Comparison of ENCODE assay signal across 8 cellular contexts in genomic region chr12:123387508-123388217, GRCh38. TPM values are rescaled to one million over a fixed set of nuclear protein-coding genes. Genes with fewer than 3 reads are reported as not detected.
DNase-seq lines count a peak whose midpoint lies in the region; ATAC-seq, FAIRE-seq and TF ChIP-seq lines count a peak whose summit lies in the region.

No MANE protein-coding gene starts in this region.

- DNase-seq in right atrium auricular region (ENCODE audit: low spot score) (no peak), Right ventricle myocardium superior (no peak), GM12878 (ENCODE audit: low read depth, low spot score) (no peak), vagina (ENCODE audit: extremely low spot score in 2 of 2) (no peak), AG20443 (ENCODE audit: low spot score) (no peak), HEK293T (ENCODE audit: extremely low spot score) (no peak)
- DNase-seq in stimulated activated CD4-positive, alpha-beta T cell treated with anti-CD3 and anti-CD28 coated beads, Interleukin-12 subunit alpha, Interleukin-12 subunit beta, amount 100 ng/mL, for 4 hours = no peak

- BruUV-seq in GM12878 (replicated peaks; lab: Mats Ljungman, UMichigan) = no TSS peak

- FAIRE-seq in GM12878 (lab: Jason Lieb, UNC) = no peak

- H3K27ac ChIP-seq in right atrium auricular region = peak overlapping the region; percentile 92 to 97
- H3K27ac ChIP-seq in GM12878 (ENCODE audit: control insufficient read depth, insufficient read depth) = peak overlapping the region; percentile 66
- peak overlapping the region; percentile 75 for H3K27ac ChIP-seq in mesodermal cell (ENCODE audit: low read depth, low read length, severe bottlenecking)
- H3K27ac ChIP-seq in vagina = peak overlapping the region; percentile 74

- RAD21 ChIA-PET in GM12878 (lab: Charles Lee; ENCODE audit: unreplicated experiment) = interaction anchor here (1.0 to 1.8 kb wide), 6 partner anchors 22 to 54 kb away, joined by 3 to 11 read pairs (median 6); no protein-coding TSS in a partner anchor

- H3K27me3 ChIP-seq in right atrium auricular region (no peaks in the 10 kb centered on the region), GM12878 (replicated peaks in 1 of 2; ENCODE audit: control insufficient read depth in 2 of 2, insufficient read depth in 2 of 2, low read length in 1 of 2) (no peaks in the 10 kb centered on the region), vagina (no peaks in the 10 kb centered on the region)

- peaks cover 52% of the 10 kb centered on the region for H3K79me2 ChIP-seq in GM12878 (ENCODE audit: control insufficient read depth, insufficient read depth, low read length)

- ATAC-seq in Right ventricle myocardium superior (ENCODE audit: poor library complexity) (no peak), GM12878 (peak; percentile 4; the same call in 1 of the 3 replicates)

- no peak for TF ChIP-seq RAD21 in GM12878 (IDR thresholded peaks at IDR 0.05; ENCODE audit: insufficient read depth, low read depth, low read length)

- H3K9ac ChIP-seq in GM12878 (ENCODE audit: control insufficient read depth, insufficient read depth, low read length) = peak overlapping the region; percentile 64

- H3K9me3 ChIP-seq in right atrium auricular region (no peaks in the 10 kb centered on the region), GM12878 (replicated peaks; ENCODE audit: control insufficient read depth, insufficient read depth, low read length) (no peaks in the 10 kb centered on the region), mesodermal cell (ENCODE audit: control insufficient read depth, low read length) (no peaks in the 10 kb centered on the region), vagina (no peaks in the 10 kb centered on the region)

- peak overlapping the region; percentile 82 for H2AFZ ChIP-seq in GM12878 (ENCODE audit: control insufficient read depth, low read depth, low read length)

- in situ Hi-C loops in GM12878 (cut with MboI) = no loop called here

- no peak for TF ChIP-seq EP300 in GM12878 (IDR thresholded peaks at IDR 0.05; ENCODE audit: borderline replicate concordance in 1 of 2, control insufficient read depth in 1 of 2, low read depth in 2 of 2, low read length in 2 of 2)

- SMC1A ChIA-PET in GM12878 (lab: Charles Lee; ENCODE audit: uncharacterized antibody, unreplicated experiment) = interaction anchor here (1.0 to 3.6 kb wide), 11 partner anchors 16 to 194 kb away, joined by 3 to 12 read pairs (median 5); no protein-coding TSS in a partner anchor

- intact Hi-C loops in Right ventricle myocardium superior (cut with DNase I) (loop anchor here (10.0 kb wide), 1 partner anchor 147 kb away; the partner anchor contains the start of gene RILPL1), GM12878 (cut with micrococcal nuclease; ENCODE audit: unreplicated experiment) (loop anchor here (1.0 to 5.0 kb wide), 3 partner anchors 22 to 71 kb away; partner anchors contain the start of gene SNRNP35), vagina (cut with DNase I) (loop anchor here (10.0 kb wide), 1 partner anchor 123 kb away; no protein-coding TSS in a partner anchor)

- no peak for TF ChIP-seq CTCF in right atrium auricular region (IDR thresholded peaks at IDR 0.05)
- no peak for TF ChIP-seq CTCF in GM12878 (IDR thresholded peaks at IDR 0.05 in 2 of 3, conservative IDR thresholded peaks at IDR 0.05 in 1 of 3; ENCODE audit: control insufficient read depth in 2 of 3, extremely low read depth in 1 of 3, insufficient read depth in 1 of 3, low read depth in 3 of 3, low read length in 3 of 3)
- no peak for TF ChIP-seq CTCF in vagina (IDR thresholded peaks at IDR 0.05)

- peak overlapping the region; percentile 87 for H3K4me2 ChIP-seq in GM12878 (ENCODE audit: control insufficient read depth, insufficient read depth)

- H3K4me3 ChIP-seq in right atrium auricular region (peak overlapping the region in 1 of 2 donors; percentile 67), GM12878 (peak overlapping the region; percentile 98), mesodermal cell (ENCODE audit: extremely low read depth, insufficient read depth, low read length, poor library complexity, severe bottlenecking) (peak overlapping the region; percentile 36), vagina (peak overlapping the region; percentile 49 to 63)

- WGBS in GM12878 (ENCODE audit: insufficient coverage, insufficient replicate concordance, low lambda C conversion rate, missing lambda C conversion rate) = 47% methylated on average over 8 of the region's 8 CpGs
- 87 to 98% methylated on average over 3 to 6 of the region's 8 CpGs for WGBS in mesodermal cell (ENCODE audit: insufficient coverage in 2 of 2), 2 experiments

- no peak for TF ChIP-seq POLR2A in GM12878 (IDR thresholded peaks at IDR 0.05; ENCODE audit: low read depth, low read length)
- no peak for TF ChIP-seq POLR2A in vagina (IDR thresholded peaks at IDR 0.05)

- H4K20me1 ChIP-seq in GM12878 (ENCODE audit: control insufficient read depth, insufficient read depth) = no peaks in the 10 kb centered on the region

- CTCF ChIA-PET in GM12878 (lab: Yijun Ruan, JAX) (interaction anchor here (0.6 to 1.9 kb wide), 9 partner anchors 21 to 194 kb away, joined by 3 to 7 read pairs (median 3); partner anchors contain the start of gene SNRNP35), HEK293T (lab: Yijun Ruan, JAX) (interaction anchor here (0.9 kb wide), 1 partner anchor 34 kb away, joined by 3 read pairs; no protein-coding TSS in a partner anchor)

- peaks cover 0 to 45% of the 10 kb centered on the region in 2 donors for H3K4me1 ChIP-seq in right atrium auricular region
- peaks cover 20% of the 10 kb centered on the region for H3K4me1 ChIP-seq in GM12878 (ENCODE audit: control insufficient read depth, insufficient read depth, low read length)
- H3K4me1 ChIP-seq in mesodermal cell (ENCODE audit: control insufficient read depth, insufficient read depth, low read length, poor library complexity, severe bottlenecking) = peaks cover 17% of the 10 kb centered on the region
- peaks cover 61% of the 10 kb centered on the region for H3K4me1 ChIP-seq in vagina

- POLR2A ChIA-PET in GM12878 (lab: Charles Lee) = interaction anchor here (0.5 to 3.1 kb wide), 10 partner anchors 20 to 275 kb away, joined by 3 to 20 read pairs (median 4); partner anchors contain the start of gene SBNO1
- POLR2A ChIA-PET in HEK293T (lab: Yijun Ruan, JAX) = interaction anchor here (0.8 to 1.8 kb wide), 4 partner anchors 11 to 155 kb away, joined by 3 to 6 read pairs (median 4); partner anchors contain the start of genes MPHOSPH9, MTRFR, SBNO1 and SNRNP35

- H3K36me3 ChIP-seq in right atrium auricular region (peaks cover 24% of the 10 kb centered on the region), GM12878 (ENCODE audit: control insufficient read depth in 2 of 2, insufficient read depth in 2 of 2, low read length in 1 of 2) (peaks cover 2% of the 10 kb centered on the region in 2 experiments; a peak in 3 of 4 replicates), mesodermal cell (ENCODE audit: control insufficient read depth, insufficient read depth, low read length) (peaks cover 27% of the 10 kb centered on the region), vagina (peaks cover 0 to 9% of the 10 kb centered on the region in 2 donors)

RNA-seq across cellular contexts. Expression of gene KMT5A, which starts 3.7 kb away (rescaled TPM):
- 10 to 100 TPM; 21.1 to 26.3 TPM for total RNA-seq in right atrium auricular region
- 31.8 TPM for total RNA-seq in Right ventricle myocardium superior
- 46.9 and 65.3 TPM in 2 replicates for total RNA-seq in GM12878 (2013; cell fraction: nucleolus; rRNA removed)
- 33.7 and 41.3 TPM in 2 replicates for total RNA-seq in GM12878 (2014; rRNA removed)
- 39.2 and 39.4 TPM in 2 replicates for total RNA-seq in GM12878 (2014; rRNA removed; fragmentation: Illumina TruSeq; extraction: Trizol)
- 39.2 and 47.1 TPM in 2 replicates for total RNA-seq in GM12878 (2021)
- polyA plus RNA-seq in GM12878 (2011; ENCODE audit: low read depth) = 12.8 TPM
- polyA plus RNA-seq in GM12878 (2011; rRNA removed) = 30.0 and 31.8 TPM in 2 replicates
- 26.0 and 27.7 TPM in 2 replicates for polyA plus RNA-seq in GM12878 (2011; cell fraction: cytosol; rRNA removed)
- polyA plus RNA-seq in GM12878 (2011; cell fraction: nucleus; rRNA removed) = 69.3 and 82.9 TPM in 2 replicates
- 25.0 and 25.3 TPM in 2 replicates for polyA plus RNA-seq in GM12878 (2012)
- polyA plus RNA-seq in GM12878 (2014; fragmentation: Illumina TruSeq; extraction: Trizol) = 45.4 and 54.2 TPM in 2 replicates
- polyA plus RNA-seq in GM12878 (2014; fragmentation: Nextera tagmentation; extraction: Ambion mirVana) = 1 to 10 TPM; 3.2 to 6.8 TPM
- 34.7 and 41.0 TPM in 2 replicates for polyA plus RNA-seq in GM12878 (2014; rRNA removed)
- 10 to 100 TPM; 17.3 to 18.3 TPM for polyA plus RNA-seq in GM12878 (2016; fragmentation: Nextera tagmentation; extraction: Ambion mirVana)
- polyA minus RNA-seq in GM12878 (2011; rRNA and poly(A)+ RNA removed) = 22.1 and 23.6 TPM in 2 replicates
- polyA minus RNA-seq in GM12878 (2011; cell fraction: cytosol; rRNA and poly(A)+ RNA removed) = 8.7 and 13.2 TPM in 2 replicates
- 20.3 and 27.7 TPM in 2 replicates for polyA minus RNA-seq in GM12878 (2011; cell fraction: nucleus; rRNA and poly(A)+ RNA removed)
- polyA plus RNA-seq in mesodermal cell (2013, experiment 1 of 2) = 42.8 TPM
- 48.5 TPM for polyA plus RNA-seq in mesodermal cell (2013, experiment 2 of 2)
- total RNA-seq in vagina = 42.2 TPM

RNA-seq across cellular contexts. Expression of gene SBNO1, which starts 23.0 kb away (rescaled TPM):
- 10 to 100 TPM; 16.7 to 19.8 TPM for total RNA-seq in right atrium auricular region
- total RNA-seq in Right ventricle myocardium superior = 25.3 TPM
- total RNA-seq in GM12878 (2013; cell fraction: nucleolus; rRNA removed) = 49.6 and 49.7 TPM in 2 replicates
- 15.8 and 17.6 TPM in 2 replicates for total RNA-seq in GM12878 (2014; rRNA removed)
- 29.9 and 31.1 TPM in 2 replicates for total RNA-seq in GM12878 (2014; rRNA removed; fragmentation: Illumina TruSeq; extraction: Trizol)
- total RNA-seq in GM12878 (2021) = 38.2 and 39.7 TPM in 2 replicates
- 12.7 TPM for polyA plus RNA-seq in GM12878 (2011; ENCODE audit: low read depth)
- polyA plus RNA-seq in GM12878 (2011; rRNA removed) = 19.8 and 29.3 TPM in 2 replicates
- 6.1 and 8.0 TPM in 2 replicates for polyA plus RNA-seq in GM12878 (2011; cell fraction: cytosol; rRNA removed)
- 7.2 and 10.4 TPM in 2 replicates for polyA plus RNA-seq in GM12878 (2011; cell fraction: nucleus; rRNA removed)
- polyA plus RNA-seq in GM12878 (2012) = 18.2 and 19.1 TPM in 2 replicates
- polyA plus RNA-seq in GM12878 (2014; fragmentation: Illumina TruSeq; extraction: Trizol) = 22.0 and 28.2 TPM in 2 replicates
- polyA plus RNA-seq in GM12878 (2014; fragmentation: Nextera tagmentation; extraction: Ambion mirVana) = 10 to 100 TPM in 1 of 2 experiments, 1 to 10 TPM in 1; 7.5 to 10.9 TPM
- polyA plus RNA-seq in GM12878 (2014; rRNA removed) = 9.9 and 13.3 TPM in 2 replicates
- 10 to 100 TPM; 33.1 to 37.8 TPM for polyA plus RNA-seq in GM12878 (2016; fragmentation: Nextera tagmentation; extraction: Ambion mirVana)
- 25.0 and 35.0 TPM in 2 replicates for polyA minus RNA-seq in GM12878 (2011; rRNA and poly(A)+ RNA removed)
- polyA minus RNA-seq in GM12878 (2011; cell fraction: cytosol; rRNA and poly(A)+ RNA removed) = 10.6 and 13.3 TPM in 2 replicates
- polyA minus RNA-seq in GM12878 (2011; cell fraction: nucleus; rRNA and poly(A)+ RNA removed) = 5.0 and 8.4 TPM in 2 replicates
- polyA plus RNA-seq in mesodermal cell (2013, experiment 1 of 2) = 21.3 TPM
- 21.9 TPM for polyA plus RNA-seq in mesodermal cell (2013, experiment 2 of 2)
- 15.0 TPM for total RNA-seq in vagina

RNA-seq across cellular contexts. Expression of gene RILPL2, which starts 48.8 kb away (rescaled TPM):
- total RNA-seq in right atrium auricular region (1 to 10 TPM; 3.1 to 4.6 TPM), Right ventricle myocardium superior (1.9 TPM), GM12878 (2014; rRNA removed) (18.9 and 19.2 TPM in 2 replicates), GM12878 (2014; rRNA removed; fragmentation: Illumina TruSeq; extraction: Trizol) (16.9 and 17.8 TPM in 2 replicates), GM12878 (2021) (18.7 and 19.2 TPM in 2 replicates), vagina (9.6 TPM)
- 14.7 and 14.8 TPM in 2 replicates for total RNA-seq in GM12878 (2013; cell fraction: nucleolus; rRNA removed)
- 11.1 TPM for polyA plus RNA-seq in GM12878 (2011; ENCODE audit: low read depth)
- polyA plus RNA-seq in GM12878 (2011; rRNA removed) (21.8 and 23.9 TPM in 2 replicates), GM12878 (2014; fragmentation: Illumina TruSeq; extraction: Trizol) (15.8 and 20.3 TPM in 2 replicates), GM12878 (2014; fragmentation: Nextera tagmentation; extraction: Ambion mirVana) (1 to 10 TPM; 3.5 to 8.3 TPM), GM12878 (2014; rRNA removed) (23.2 and 24.0 TPM in 2 replicates), GM12878 (2016; fragmentation: Nextera tagmentation; extraction: Ambion mirVana) (10 to 100 TPM; 36.9 to 38.5 TPM)
- polyA plus RNA-seq in GM12878 (2011; cell fraction: cytosol; rRNA removed) = 17.7 and 21.6 TPM in 2 replicates
- polyA plus RNA-seq in GM12878 (2011; cell fraction: nucleus; rRNA removed) = 7.4 and 9.1 TPM in 2 replicates
- polyA plus RNA-seq in GM12878 (2012) = 17.7 and 21.4 TPM in 2 replicates
- polyA minus RNA-seq in GM12878 (2011; rRNA and poly(A)+ RNA removed) = 8.3 and 9.7 TPM in 2 replicates
- 5.8 and 6.0 TPM in 2 replicates for polyA minus RNA-seq in GM12878 (2011; cell fraction: cytosol; rRNA and poly(A)+ RNA removed)
- 2.4 and 4.4 TPM in 2 replicates for polyA minus RNA-seq in GM12878 (2011; cell fraction: nucleus; rRNA and poly(A)+ RNA removed)
- polyA plus RNA-seq in mesodermal cell (2013, experiment 1 of 2) = 2.2 TPM
- polyA plus RNA-seq in mesodermal cell (2013, experiment 2 of 2) = 2.0 TPM
